12 cellular contexts compared by ENCODE assay signal in genomic region chr14:105165761-105166485, GRCh38. TPM values are rescaled to one million over a fixed set of nuclear protein-coding genes. Genes with fewer than 3 reads are reported as not detected.
DNase-seq lines count a peak whose midpoint lies in the region; ATAC-seq and TF ChIP-seq lines count a peak whose summit lies in the region.
"Had no signal": no experiment of that assay in that cellular context is flagged by ENCODE, and none has a peak within 500 bp of the region (broad histone marks: within the 10 kb centered on the region; RNA-seq: fewer than 3 reads in every experiment).

No MANE protein-coding gene starts in this region.

- intact Hi-C loops in heart left ventricle (cut with DNase I), result loop anchor here in 5 of 10 donors (5.0 to 10.0 kb wide), 2 partner anchors 71 to 74 kb away; no protein-coding TSS in a partner anchor
- intact Hi-C loops in Right ventricle myocardium superior (cut with DNase I), result no loop called here

- TF ChIP-seq EP300 in suprapubic skin (IDR thresholded peaks at IDR 0.05), result no peak

- H3K27me3 ChIP-seq in heart left ventricle (peaks cover 0 to 34% (median 0%) of the 10 kb centered on the region in 9 donors), suprapubic skin (peaks cover 41% of the 10 kb centered on the region)
- H3K27me3 ChIP-seq: pancreas had no signal

- H3K4me1 ChIP-seq in heart left ventricle (peaks cover 11 to 65% (median 35%) of the 10 kb centered on the region in 12 donors), suprapubic skin (peaks cover 57% of the 10 kb centered on the region)

- no peaks in the 10 kb centered on the region for H3K36me3 ChIP-seq in heart left ventricle
- no peaks in the 10 kb centered on the region for H3K36me3 ChIP-seq in suprapubic skin
- H3K36me3 ChIP-seq: pancreas had no signal

- TF ChIP-seq POLR2A in heart left ventricle (IDR thresholded peaks at IDR 0.05) (no peak), suprapubic skin (IDR thresholded peaks at IDR 0.05) (no peak)

- no peak for TF ChIP-seq CTCF in heart left ventricle (IDR thresholded peaks at IDR 0.05)
- no peak for TF ChIP-seq CTCF in epithelial cell of esophagus (IDR thresholded peaks at IDR 0.05; ENCODE audit: insufficient read depth, low read depth, low read length, missing control alignments)
- TF ChIP-seq CTCF in suprapubic skin (IDR thresholded peaks at IDR 0.05), result no peak

- H3K9me3 ChIP-seq in heart left ventricle (no peaks in the 10 kb centered on the region), suprapubic skin (no peaks in the 10 kb centered on the region)
- H3K9me3 ChIP-seq: pancreas had no signal

- peak in 1 of 4 donors; percentile 2 for ATAC-seq in heart left ventricle
- ATAC-seq in Right ventricle myocardium superior (ENCODE audit: poor library complexity), result no peak
- no peak for ATAC-seq in GM21576 (IDR thresholded peaks at IDR 0.05; ENCODE audit: unreplicated experiment)
- ATAC-seq: pancreas had no signal

- DNase-seq in heart left ventricle, result no peak
- DNase-seq in Right ventricle myocardium superior, result no peak
- peak; percentile 21 for DNase-seq in RPMI8226
- peak; percentile 83 for DNase-seq in epithelial cell of esophagus (ENCODE audit: low read depth)
- DNase-seq in suprapubic skin (ENCODE audit: low spot score in 2 of 2), result no peak
- no peak for DNase-seq in NCI-H345 (lab: John Stamatoyannopoulos, UW)
- no peak for DNase-seq in ureter (ENCODE audit: low spot score)
- DNase-seq: activated CD4-positive, alpha-beta T cell treated with anti-CD3 and anti-CD28 coated beads for 1 hour; NCI-H226; OCI-M1 had no signal

- WGBS in heart left ventricle, 4 donors, result 68 to 85% (median 83%) methylated on average over 19 to 32 of the region's 32 CpGs
- 51% methylated on average over 12 of the region's 32 CpGs for WGBS in suprapubic skin

- H3K27ac ChIP-seq in heart left ventricle (peak overlapping the region in 2 of 12 donors; percentile 23 to 24), suprapubic skin (no peak overlapping the region)
- H3K27ac ChIP-seq: pancreas had no signal

- H3K4me3 ChIP-seq in heart left ventricle (peak overlapping the region in 9 of 12 donors; percentile 18 to 74 (median 64)), epithelial cell of esophagus (ENCODE audit: low read length) (peak overlapping the region; percentile 42), suprapubic skin (peak overlapping the region; percentile 55)
- H3K4me3 ChIP-seq: pancreas had no signal

RNA-seq across cellular contexts. Expression of gene JAG2, which starts 2.7 kb away (rescaled TPM):
- total RNA-seq in heart left ventricle (10 to 100 TPM; 20.4 to 62.4 (median 28.6) TPM), Right ventricle myocardium superior (28.6 TPM), suprapubic skin (10 to 100 TPM; 47.4 to 75.4 (median 67.2) TPM), ureter (42.2 TPM)
- polyA plus RNA-seq in heart left ventricle, result 10 to 100 TPM; 19.1 to 25.2 TPM

RNA-seq across cellular contexts. Expression of gene NUDT14, which starts 15.2 kb away (rescaled TPM):
- 10 to 100 TPM; 16.7 to 48.9 (median 23.8) TPM for total RNA-seq in heart left ventricle
- polyA plus RNA-seq in heart left ventricle, result 10 to 100 TPM; 14.3 to 29.6 TPM
- total RNA-seq in Right ventricle myocardium superior, result 32.2 TPM
- 10 to 100 TPM; 14.6 to 22.2 (median 19.8) TPM for total RNA-seq in suprapubic skin
- 42.4 TPM for total RNA-seq in ureter

Comparison
In these comparisons a context has a peak if more than half of its experiments do, and no peak if none do; other contexts are left out.
1. DNase-seq: peak in RPMI8226 (single experiment) and epithelial cell of esophagus (single experiment); none in heart left ventricle (0 of 5), Right ventricle myocardium superior (single experiment), suprapubic skin (0 of 2), NCI-H345 (single experiment) and ureter (single experiment).
2. Peak in every context shown above with its lines, with median percentiles within 50 percentile points of each other: H3K4me3 ChIP-seq.